1 cellular context compared by ENCODE assay signal in the genomic region with DNA sequence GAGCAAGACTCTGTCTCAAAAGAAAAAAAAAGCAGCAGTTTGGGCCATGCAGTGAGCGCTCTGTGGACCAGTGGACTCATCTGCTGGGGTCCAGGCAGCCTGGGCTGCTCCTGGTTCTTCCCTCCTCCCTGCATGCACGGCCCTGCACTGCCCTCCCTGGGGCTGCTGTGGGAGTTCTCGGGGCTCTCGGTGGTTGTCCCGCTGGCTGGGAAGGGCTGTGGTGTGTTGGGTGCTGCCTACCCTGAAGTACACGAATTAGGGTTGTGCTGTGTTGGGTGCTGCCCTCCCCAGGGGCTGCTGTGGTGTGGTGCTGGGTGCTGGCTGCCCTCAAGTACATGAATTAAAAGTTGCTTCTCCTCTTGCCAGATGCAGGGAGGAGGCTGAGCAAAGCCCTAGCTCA.
TF ChIP-seq lines count a peak whose summit lies in the region.

No MANE protein-coding gene starts in this region.

TF ChIP-seq in K562, 482 proteins besides CTCF, POLR2A, EP300 and RAD21 (continued from another document):
- TF ChIP-seq DIDO1 (tag; IDR thresholded peaks at IDR 0.05; ENCODE audit: low read depth) (no peak), ILK (tag; IDR thresholded peaks at IDR 0.05; ENCODE audit: borderline replicate concordance, low read depth) (no peak), ZNF347 (CRISPR knock-in tag; IDR thresholded peaks at IDR 0.05; ENCODE audit: low read depth) (no peak), SAP30 (IDR thresholded peaks at IDR 0.05; ENCODE audit: borderline replicate concordance, insufficient read depth, low read depth, low read length, poor library complexity, severe bottlenecking) (no peak), HIVEP1 (CRISPR knock-in tag; IDR thresholded peaks at IDR 0.05) (no peak), TEAD2 (tag; IDR thresholded peaks at IDR 0.05) (no peak), TEAD1 (CRISPR knock-in tag; IDR thresholded peaks at IDR 0.05) (no peak), ESRRB (CRISPR knock-in tag; IDR thresholded peaks at IDR 0.05; ENCODE audit: borderline replicate concordance) (no peak), ARID1B (IDR thresholded peaks at IDR 0.05) (no peak)
- TF ChIP-seq, protein P1, sequence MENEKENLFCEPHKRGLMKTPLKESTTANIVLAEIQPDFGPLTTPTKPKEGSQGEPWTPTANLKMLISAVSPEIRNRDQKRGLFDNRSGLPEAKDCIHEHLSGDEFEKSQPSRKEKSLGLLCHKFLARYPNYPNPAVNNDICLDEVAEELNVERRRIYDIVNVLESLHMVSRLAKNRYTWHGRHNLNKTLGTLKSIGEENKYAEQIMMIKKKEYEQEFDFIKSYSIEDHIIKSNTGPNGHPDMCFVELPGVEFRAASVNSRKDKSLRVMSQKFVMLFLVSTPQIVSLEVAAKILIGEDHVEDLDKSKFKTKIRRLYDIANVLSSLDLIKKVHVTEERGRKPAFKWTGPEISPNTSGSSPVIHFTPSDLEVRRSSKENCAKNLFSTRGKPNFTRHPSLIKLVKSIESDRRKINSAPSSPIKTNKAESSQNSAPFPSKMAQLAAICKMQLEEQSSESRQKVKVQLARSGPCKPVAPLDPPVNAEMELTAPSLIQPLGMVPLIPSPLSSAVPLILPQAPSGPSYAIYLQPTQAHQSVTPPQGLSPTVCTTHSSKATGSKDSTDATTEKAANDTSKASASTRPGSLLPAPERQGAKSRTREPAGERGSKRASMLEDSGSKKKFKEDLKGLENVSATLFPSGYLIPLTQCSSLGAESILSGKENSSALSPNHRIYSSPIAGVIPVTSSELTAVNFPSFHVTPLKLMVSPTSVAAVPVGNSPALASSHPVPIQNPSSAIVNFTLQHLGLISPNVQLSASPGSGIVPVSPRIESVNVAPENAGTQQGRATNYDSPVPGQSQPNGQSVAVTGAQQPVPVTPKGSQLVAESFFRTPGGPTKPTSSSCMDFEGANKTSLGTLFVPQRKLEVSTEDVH (IDR thresholded peaks at IDR 0.05; ENCODE audit: low read depth, partially characterized antibody) = no peak
